10 cellular contexts compared by ENCODE assay signal in the genomic region with DNA sequence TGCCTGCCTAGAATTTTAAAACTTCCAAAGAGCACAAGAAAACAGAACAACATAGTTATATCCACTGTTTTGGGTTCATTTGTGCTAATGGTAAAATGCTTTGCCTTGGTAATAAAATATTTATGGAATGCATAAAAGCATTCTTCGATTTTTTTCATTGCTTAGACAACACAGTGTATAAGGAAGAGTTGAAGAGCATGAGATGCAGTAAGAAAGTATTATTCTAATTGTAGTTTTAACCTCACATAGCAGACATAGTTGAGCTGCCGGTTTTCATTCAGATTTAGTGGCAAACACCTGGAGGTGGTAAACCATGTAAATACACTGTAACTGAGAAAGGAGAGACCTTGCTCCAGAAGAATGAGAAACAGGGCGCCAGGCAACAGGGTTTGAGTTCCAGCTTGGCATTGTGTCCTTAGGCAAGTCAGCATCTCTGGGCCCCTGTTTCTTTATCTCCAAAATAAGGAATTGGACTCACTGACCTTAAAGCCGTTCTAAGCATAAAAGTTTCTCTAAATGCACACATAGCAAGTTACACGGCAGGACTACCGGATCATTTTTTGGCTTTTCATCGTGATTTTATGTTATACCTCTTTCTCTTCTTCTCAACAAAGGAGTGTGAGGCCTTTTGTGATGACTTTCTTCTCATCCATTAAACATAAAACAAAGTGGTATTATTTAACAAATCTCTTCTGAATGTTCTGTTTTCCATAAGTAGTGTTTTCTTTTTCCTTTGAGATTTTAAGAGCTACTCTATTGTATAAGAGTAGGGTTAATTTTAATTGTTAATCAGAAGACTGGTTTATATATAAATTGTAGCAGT. TPM values are rescaled to one million over a fixed set of nuclear protein-coding genes. Genes with fewer than 3 reads are reported as not detected.
DNase-seq lines count a peak whose midpoint lies in the region; ATAC-seq and TF ChIP-seq lines count a peak whose summit lies in the region.
"Had no signal": no experiment of that assay in that cellular context is flagged by ENCODE, and none has a peak within 500 bp of the region (broad histone marks: within the 10 kb centered on the region; RNA-seq: fewer than 3 reads in every experiment).

No MANE protein-coding gene starts in this region.

- H3K27me3 ChIP-seq in PC-9 (ENCODE audit: insufficient read depth, low read depth) = no peaks in the 10 kb centered on the region
- H3K27me3 ChIP-seq in fibroblast of lung (ENCODE audit: control insufficient read depth, insufficient read depth, low read length) = no peaks in the 10 kb centered on the region
- H3K27me3 ChIP-seq in neutrophil = no peaks in the 10 kb centered on the region

- H3K27ac ChIP-seq in PC-9 (peak overlapping the region; percentile 13; the same call in 1 of the 2 replicates), fibroblast of lung (ENCODE audit: insufficient read depth, low read length) (no peak overlapping the region), neutrophil (peak overlapping the region; percentile 14)

- POLR2A ChIA-PET in PC-9 (lab: Charles Lee; ENCODE audit: unreplicated experiment) = interaction anchor here (0.6 kb wide), 2 partner anchors 8 to 234 kb away, joined by 3 read pairs; no protein-coding TSS in a partner anchor

- CTCF ChIA-PET in PC-9 (lab: Charles Lee) = interaction anchor here (0.6 kb wide), 1 partner anchor 8 kb away, joined by 3 read pairs; a partner anchor contains a TSS

- peak overlapping the region; percentile 1; the same call in 1 of the 2 replicates for H3K4me2 ChIP-seq in PC-9
- peak overlapping the region; percentile 74 for H3K4me2 ChIP-seq in fibroblast of lung (ENCODE audit: extremely low read depth, insufficient read depth, low read length)

- ATAC-seq in GM21526 (IDR thresholded peaks at IDR 0.05; ENCODE audit: low FRiP score, unreplicated experiment) (no peak), HG02623 (IDR thresholded peaks at IDR 0.05; ENCODE audit: unreplicated experiment) (no peak), GM21528 (IDR thresholded peaks at IDR 0.05; ENCODE audit: low FRiP score, unreplicated experiment) (no peak), GM18511 (IDR thresholded peaks at IDR 0.05; ENCODE audit: unreplicated experiment) (no peak)

- no peak overlapping the region for H2AFZ ChIP-seq in PC-9
- H2AFZ ChIP-seq in fibroblast of lung (ENCODE audit: low read length) = no peak overlapping the region

- H3K4me1 ChIP-seq in PC-9 (replicated peaks; ENCODE audit: insufficient read depth) (no peaks in the 10 kb centered on the region), fibroblast of lung (ENCODE audit: control insufficient read depth, extremely low read depth, insufficient read depth, low read length) (peaks cover 8% of the 10 kb centered on the region), neutrophil (ENCODE audit: control insufficient read depth in 1 of 2, insufficient read depth in 1 of 2, low read depth in 1 of 2, low read length in 1 of 2) (peaks cover 64 to 93% of the 10 kb centered on the region in 2 experiments)

- BruUV-seq in PC-9 (replicated peaks; lab: Mats Ljungman, UMichigan) = no TSS peak

- H3F3A ChIP-seq in PC-9 (ENCODE audit: insufficient read depth, low read depth) = peaks cover 5% of the 10 kb centered on the region; the same call in 1 of the 2 replicates

- no peak overlapping the region for H3K9ac ChIP-seq in fibroblast of lung (ENCODE audit: insufficient read depth, low read length)

- intact Hi-C loops in PC-9 (cut with micrococcal nuclease; ENCODE audit: unreplicated experiment) = loop anchor here (1.0 to 10.0 kb wide), 3 partner anchors 8 to 425 kb away; a partner anchor contains a TSS

- no peaks in the 10 kb centered on the region for H3K9me2 ChIP-seq in PC-9 (ENCODE audit: insufficient read depth)

- H3K79me2 ChIP-seq in PC-9 (ENCODE audit: low read depth) (peaks cover 99% of the 10 kb centered on the region), fibroblast of lung (ENCODE audit: control insufficient read depth, insufficient read depth, low read length) (peaks cover 95% of the 10 kb centered on the region)

- TF ChIP-seq CTCF in PC-9 (conservative IDR thresholded peaks at IDR 0.05) (no peak), fibroblast of lung (conservative IDR thresholded peaks at IDR 0.05 in 1 of 2, IDR thresholded peaks at IDR 0.05 in 1 of 2; ENCODE audit: low read depth in 1 of 2, low read length in 2 of 2) (no peak), neutrophil (IDR thresholded peaks at IDR 0.05) (no peak)

- H4K20me1 ChIP-seq in PC-9 (ENCODE audit: insufficient read depth) (no peaks in the 10 kb centered on the region), fibroblast of lung (ENCODE audit: control insufficient read depth, extremely low read depth, insufficient read depth, low read length) (peaks cover 3% of the 10 kb centered on the region)

- H3K36me3 ChIP-seq in PC-9 (ENCODE audit: low read depth) (peaks cover 7% of the 10 kb centered on the region), fibroblast of lung (ENCODE audit: control insufficient read depth, insufficient read depth, low read length) (no peaks in the 10 kb centered on the region), neutrophil (no peaks in the 10 kb centered on the region)

- H3K4me3 ChIP-seq in PC-9 = no peak overlapping the region
- H3K4me3 ChIP-seq in fibroblast of lung (replicated peaks in 1 of 4; ENCODE audit: control extremely low read depth in 1 of 4, insufficient read depth in 1 of 4, low read depth in 3 of 4, low read length in 4 of 4) = peak overlapping the region in 1 of 4 experiments; percentile 2
- no peak overlapping the region for H3K4me3 ChIP-seq in neutrophil (ENCODE audit: low read depth in 1 of 2, low read length in 1 of 2)

- H3K9me3 ChIP-seq in PC-9 (ENCODE audit: insufficient read depth, low read depth) (no peaks in the 10 kb centered on the region; the same call in 1 of the 2 replicates), fibroblast of lung (ENCODE audit: control insufficient read depth, insufficient read depth, low read depth, low read length) (no peaks in the 10 kb centered on the region), neutrophil (no peaks in the 10 kb centered on the region)

- peak; percentile 67 for DNase-seq in EH (ENCODE audit: low read depth)
- peak in 1 of 2 experiments; percentile 34 for DNase-seq in PC-9
- DNase-seq in fibroblast of lung (ENCODE audit: low read depth in 2 of 2) = peak in 1 of 2 donors; percentile 78
- DNase-seq: activated B cell treated with CpG ODN at 0.5 μM for 24 hours; central memory CD4-positive, alpha-beta T cell had no signal

RNA-seq across cellular contexts. Expression of a gene that starts 7.9 kb away (rescaled TPM):
- total RNA-seq in PC-9 (2021) (83.5 and 89.5 TPM in 2 replicates), fibroblast of lung (77.8 and 81.2 TPM in 2 replicates)
- 120 and 180 TPM in 2 replicates for polyA plus RNA-seq in fibroblast of lung
- polyA plus RNA-seq in fibroblast of lung (2012) = 111 and 148 TPM in 2 replicates
- polyA minus RNA-seq in fibroblast of lung (ENCODE audit: low replicate concordance) = 0.94 and 3.5 TPM in 2 replicates
